In genomic region chr1:181676269-181676668, GRCh38 we compare ENCODE assay signal across 8 cellular contexts.
DNase-seq lines count a peak whose midpoint lies in the region; FAIRE-seq and TF ChIP-seq lines count a peak whose summit lies in the region.

No MANE protein-coding gene starts in this region.

- no TSS peak for BruUV-seq in A673 (replicated peaks; lab: Mats Ljungman, UMichigan)

- CTCF ChIA-PET in A673 (lab: Charles Lee) (no interaction called here), RWPE1 (lab: Yijun Ruan, JAX) (interaction anchor here (0.5 to 1.9 kb wide), 11 partner anchors 86 to 384 kb away, joined by 3 to 9 read pairs (median 4); no protein-coding TSS in a partner anchor)

- no peaks in the 10 kb centered on the region for H3K36me3 ChIP-seq in A673 (ENCODE audit: insufficient read depth, low read length, poor library complexity, severe bottlenecking)

- H3K4me1 ChIP-seq in A673 (ENCODE audit: insufficient read depth, low read length, poor library complexity, severe bottlenecking), result no peaks in the 10 kb centered on the region

- peaks cover 58% of the 10 kb centered on the region for H3K27me3 ChIP-seq in A673 (replicated peaks; ENCODE audit: insufficient read depth, low read depth, low read length, poor library complexity)

- no peak for FAIRE-seq in HTR-8/SVneo (lab: Jason Lieb, UNC)

- TF ChIP-seq CTCF in A673 (conservative IDR thresholded peaks at IDR 0.05; ENCODE audit: low read depth, low read length) (peak; percentile 53), GM12865 (IDR thresholded peaks at IDR 0.05; ENCODE audit: insufficient read depth, low read depth, low read length, missing control alignments) (peak; percentile 44), RWPE1 (conservative IDR thresholded peaks at IDR 0.05; ENCODE audit: low read depth) (no peak)

- H3K4me3 ChIP-seq in A673 (ENCODE audit: low read depth, low read length, poor library complexity, severe bottlenecking), result no peak overlapping the region
- H3K4me3 ChIP-seq in GM12865 (ENCODE audit: low read depth, low read length), result no peak overlapping the region

- DNase-seq in A673 (ENCODE audit: low spot score), result peak; percentile 41
- peak; percentile 68 for DNase-seq in GM12865 (ENCODE audit: low read depth)
- DNase-seq in HTR-8/SVneo (ENCODE audit: insufficient read length, low spot score), result peak; percentile 10
- peak; percentile 63 for DNase-seq in RWPE1 (ENCODE audit: low spot score)
- DNase-seq in iPS-NIHi7 (ENCODE audit: extremely low spot score), result peak; percentile 71
- no peak for DNase-seq in CD1c-positive myeloid dendritic cell (ENCODE audit: extremely low spot score)
- no peak for DNase-seq in 8988T
- no peak for DNase-seq in activated T-cell treated with anti-CD3 and anti-CD28 coated beads, Interleukin-2, amount 50 U/mL, for 48 hours

- H3K9me3 ChIP-seq in A673 (ENCODE audit: low read depth, low read length, poor library complexity, severe bottlenecking), result no peaks in the 10 kb centered on the region

- intact Hi-C loops in A673 (cut with micrococcal nuclease; ENCODE audit: unreplicated experiment), result loop anchor here (2.0 kb wide), 1 partner anchor 197 kb away; no protein-coding TSS in a partner anchor

- POLR2A ChIA-PET in A673 (lab: Charles Lee; ENCODE audit: low non-redundant PET) (no interaction called here), RWPE1 (lab: Yijun Ruan, JAX; ENCODE audit: low non-redundant PET) (no interaction called here)

- H3K27ac ChIP-seq in A673 (ENCODE audit: low read depth, low read length, poor library complexity, severe bottlenecking), result no peak overlapping the region
- no peak overlapping the region for H3K27ac ChIP-seq in RWPE1

Comparison
In these comparisons a context has a peak if more than half of its experiments do, and no peak if none do; other contexts are left out.
1. DNase-seq: peak in A673 (single experiment), GM12865 (single experiment), HTR-8/SVneo (single experiment), RWPE1 (single experiment) and iPS-NIHi7 (single experiment); none in CD1c-positive myeloid dendritic cell (single experiment), 8988T (single experiment) and activated T-cell treated with anti-CD3 and anti-CD28 coated beads, Interleukin-2, amount 50 U/mL, for 48 hours (0 of 2).